In genomic region chr16:32116080-32116479, GRCh38 we compare ENCODE assay signal across 8 cellular contexts.
DNase-seq lines count a peak whose midpoint lies in the region; ATAC-seq, FAIRE-seq and TF ChIP-seq lines count a peak whose summit lies in the region.

No MANE protein-coding gene starts in this region.

- peaks cover 6% of the 10 kb centered on the region for H3K27me3 ChIP-seq in foreskin keratinocyte

- H3K4me3 Mint-ChIP-seq in activated CD8-positive, alpha-beta memory T cell treated with anti-CD3 and anti-CD28 coated beads, Interleukin-2, amount 10 ng/mL, durations not matched to agents 7 days and 5 days = no peak overlapping the region
- no peak overlapping the region for H3K4me3 Mint-ChIP-seq in type B pancreatic cell

- DNase-seq in activated CD8-positive, alpha-beta memory T cell treated with anti-CD3 and anti-CD28 coated beads for 24 hours = peak; percentile 56
- DNase-seq in activated CD8-positive, alpha-beta memory T cell treated with anti-CD3 and anti-CD28 coated beads, Interleukin-2, amount 10 ng/mL, durations not matched to agents 7 days and 5 days = no peak
- DNase-seq in activated CD8-positive, alpha-beta memory T cell treated with anti-CD3 and anti-CD28 coated beads, Interleukin-2, amount 50 U/mL, for 4 hours = peak; percentile 12
- DNase-seq in left ventricle myocardium superior (peak; percentile 23), type B pancreatic cell (ENCODE audit: extremely low spot score, unreplicated experiment) (peak; percentile 55), foreskin keratinocyte (no peak), RCC 7860 (ENCODE audit: low spot score) (no peak)

- H3K36me3 Mint-ChIP-seq in activated CD8-positive, alpha-beta memory T cell treated with anti-CD3 and anti-CD28 coated beads, Interleukin-2, amount 10 ng/mL, durations not matched to agents 7 days and 5 days = no peaks in the 10 kb centered on the region
- no peaks in the 10 kb centered on the region for H3K36me3 Mint-ChIP-seq in type B pancreatic cell

- ATAC-seq in activated CD8-positive, alpha-beta memory T cell treated with anti-CD3 and anti-CD28 coated beads, Interleukin-2, amount 10 ng/mL, durations not matched to agents 7 days and 5 days = no peak
- ATAC-seq in left ventricle myocardium superior = no peak
- no peak for ATAC-seq in foreskin keratinocyte
- no peak for ATAC-seq in GM21526 (IDR thresholded peaks at IDR 0.05; ENCODE audit: low FRiP score, unreplicated experiment)

- H3K27ac ChIP-seq in foreskin keratinocyte = no peak overlapping the region

- no peaks in the 10 kb centered on the region for H3K4me1 Mint-ChIP-seq in activated CD8-positive, alpha-beta memory T cell treated with anti-CD3 and anti-CD28 coated beads, Interleukin-2, amount 10 ng/mL, durations not matched to agents 7 days and 5 days
- no peaks in the 10 kb centered on the region for H3K4me1 Mint-ChIP-seq in type B pancreatic cell (ENCODE audit: unreplicated experiment)

- H3K9me3 Mint-ChIP-seq in activated CD8-positive, alpha-beta memory T cell treated with anti-CD3 and anti-CD28 coated beads, Interleukin-2, amount 10 ng/mL, durations not matched to agents 7 days and 5 days (ENCODE audit: low read depth) = no peaks in the 10 kb centered on the region
- H3K9me3 Mint-ChIP-seq in type B pancreatic cell = no peaks in the 10 kb centered on the region

- peaks cover 10% of the 10 kb centered on the region for H3K27me3 Mint-ChIP-seq in activated CD8-positive, alpha-beta memory T cell treated with anti-CD3 and anti-CD28 coated beads, Interleukin-2, amount 10 ng/mL, durations not matched to agents 7 days and 5 days
- no peaks in the 10 kb centered on the region for H3K27me3 Mint-ChIP-seq in type B pancreatic cell

- FAIRE-seq in RCC 7860 (lab: Jason Lieb, UNC) = no peak

- TF ChIP-seq CTCF in type B pancreatic cell (conservative IDR thresholded peaks at IDR 0.05) = no peak
- TF ChIP-seq CTCF in foreskin keratinocyte (conservative IDR thresholded peaks at IDR 0.05) = no peak

- CTCF ChIA-PET in activated CD8-positive, alpha-beta memory T cell treated with anti-CD3 and anti-CD28 coated beads, Interleukin-2, amount 10 ng/mL, durations not matched to agents 7 days and 5 days (lab: Charles Lee) = no interaction called here

- no peak overlapping the region for H3K27ac Mint-ChIP-seq in activated CD8-positive, alpha-beta memory T cell treated with anti-CD3 and anti-CD28 coated beads, Interleukin-2, amount 10 ng/mL, durations not matched to agents 7 days and 5 days
- H3K27ac Mint-ChIP-seq in type B pancreatic cell = no peak overlapping the region

- no peaks in the 10 kb centered on the region for H3K4me1 ChIP-seq in foreskin keratinocyte

- intact Hi-C loops in left ventricle myocardium superior (cut with micrococcal nuclease) = no loop called here

Comparison
In these comparisons a context has a peak if more than half of its experiments do, and no peak if none do; other contexts are left out.
1. DNase-seq: peak in activated CD8-positive, alpha-beta memory T cell treated with anti-CD3 and anti-CD28 coated beads for 24 hours (single experiment), activated CD8-positive, alpha-beta memory T cell treated with anti-CD3 and anti-CD28 coated beads, Interleukin-2, amount 50 U/mL, for 4 hours (single experiment), left ventricle myocardium superior (single experiment) and type B pancreatic cell (single experiment); none in activated CD8-positive, alpha-beta memory T cell treated with anti-CD3 and anti-CD28 coated beads, Interleukin-2, amount 10 ng/mL, durations not matched to agents 7 days and 5 days (single experiment), foreskin keratinocyte (0 of 2) and RCC 7860 (single experiment).